16 cellular contexts compared by ENCODE assay signal in the genomic region with DNA sequence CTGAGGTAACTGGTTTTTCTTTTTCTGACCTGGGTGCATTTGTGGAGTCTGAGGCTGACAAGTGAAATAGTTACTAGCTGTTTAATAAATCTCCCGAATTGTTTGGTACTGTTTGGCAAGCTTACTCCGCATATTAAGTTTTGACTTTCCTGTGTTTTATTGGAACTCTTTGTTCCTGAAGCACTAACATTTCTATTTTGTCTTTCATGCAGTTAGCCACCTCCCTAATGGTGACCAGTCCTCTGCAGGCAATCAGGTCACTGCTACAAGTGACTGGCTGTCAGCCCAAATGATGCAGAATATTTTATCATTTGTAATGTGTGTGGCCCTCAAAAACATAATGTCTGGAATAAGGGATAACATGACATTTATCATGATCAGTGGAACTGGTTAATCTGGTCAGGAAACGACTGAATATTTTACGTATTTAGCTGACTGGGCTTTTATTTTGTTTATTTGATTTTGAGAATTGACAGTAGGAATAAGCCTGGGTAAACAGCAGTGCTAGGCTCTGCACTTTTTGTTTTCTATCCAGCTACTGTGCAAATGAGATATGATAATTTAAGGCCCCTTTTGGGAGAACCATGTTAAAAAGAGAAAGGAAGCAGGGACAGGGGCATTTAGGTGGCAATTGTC.
"Had no signal": no experiment of that assay in that cellular context is flagged by ENCODE, and none has a peak within 500 bp of the region (broad histone marks: within the 10 kb centered on the region; RNA-seq: fewer than 3 reads in every experiment).

No MANE protein-coding gene starts in this region.

- H3K36me3 Mint-ChIP-seq: activated naive CD4-positive, alpha-beta T cell treated with anti-CD3 and anti-CD28 coated beads, Interleukin-2, amount 10 ng/mL, durations not matched to agents 7 days and 5 days; memory B cell had no signal

- FAIRE-seq: pancreas had no signal

- H3K9me3 Mint-ChIP-seq: activated naive CD4-positive, alpha-beta T cell treated with anti-CD3 and anti-CD28 coated beads, Interleukin-2, amount 10 ng/mL, durations not matched to agents 7 days and 5 days; central memory CD8-positive, alpha-beta T cell; memory B cell; stimulated activated naive CD8-positive, alpha-beta T cell treated with anti-CD3 and anti-CD28 coated beads, Interleukin-15, Interleukin-2, amounts not matched to agents 100 ng/mL and 50 ng/mL, for 24 hours had no signal

- H3K27ac ChIP-seq: esophagus muscularis mucosa, pancreas, testis, uterus, WERI-Rb-1 had no signal

- H3K27ac Mint-ChIP-seq: activated CD8-positive, alpha-beta T cell treated with anti-CD3 and anti-CD28 coated beads, Interleukin-2, amount 10 ng/mL, durations not matched to agents 7 days and 5 days; activated naive CD4-positive, alpha-beta T cell treated with anti-CD3 and anti-CD28 coated beads, Interleukin-2, amount 10 ng/mL, durations not matched to agents 7 days and 5 days; memory B cell; stimulated activated naive CD8-positive, alpha-beta T cell treated with anti-CD3 and anti-CD28 coated beads, Interleukin-15, Interleukin-2, amounts not matched to agents 100 ng/mL and 50 ng/mL, for 24 hours had no signal

- H3K4me3 ChIP-seq: adrenal gland, esophagus muscularis mucosa, pancreas, testis, uterus had no signal

- H3K27me3 Mint-ChIP-seq: central memory CD8-positive, alpha-beta T cell; memory B cell; stimulated activated naive CD8-positive, alpha-beta T cell treated with anti-CD3 and anti-CD28 coated beads, Interleukin-15, Interleukin-2, amounts not matched to agents 100 ng/mL and 50 ng/mL, for 24 hours had no signal

- H3K27me3 ChIP-seq: adrenal gland, esophagus muscularis mucosa, pancreas, testis, uterus had no signal

- H3K9me3 ChIP-seq: adrenal gland, esophagus muscularis mucosa, pancreas, testis, uterus had no signal

- DNase-seq: activated CD4-positive, alpha-beta T cell treated with anti-CD3 and anti-CD28 coated beads for 4 hours; activated CD8-positive, alpha-beta memory T cell treated with anti-CD3 and anti-CD28 coated beads, Interleukin-2, amount 50 U/mL, for 48 hours; activated CD8-positive, alpha-beta T cell treated with anti-CD3 and anti-CD28 coated beads, Interleukin-2, amount 10 ng/mL, durations not matched to agents 7 days and 5 days; activated naive CD4-positive, alpha-beta T cell treated with anti-CD3 and anti-CD28 coated beads, Interleukin-2, amount 10 ng/mL, durations not matched to agents 7 days and 5 days; left colon; pancreas; stimulated activated CD4-positive, alpha-beta T cell treated with anti-CD3 and anti-CD28 coated beads, Interleukin-15, amount 100 ng/mL, for 24 hours; stimulated activated CD4-positive, alpha-beta T cell treated with anti-CD3 and anti-CD28 coated beads, Interleukin-4, amount 100 ng/mL, for 24 hours; testis; uterus; WERI-Rb-1 had no signal

- H3K4me3 Mint-ChIP-seq: activated CD8-positive, alpha-beta T cell treated with anti-CD3 and anti-CD28 coated beads, Interleukin-2, amount 10 ng/mL, durations not matched to agents 7 days and 5 days; activated naive CD4-positive, alpha-beta T cell treated with anti-CD3 and anti-CD28 coated beads, Interleukin-2, amount 10 ng/mL, durations not matched to agents 7 days and 5 days; central memory CD8-positive, alpha-beta T cell; memory B cell; stimulated activated naive CD8-positive, alpha-beta T cell treated with anti-CD3 and anti-CD28 coated beads, Interleukin-15, Interleukin-2, amounts not matched to agents 100 ng/mL and 50 ng/mL, for 24 hours had no signal

- H3K4me1 Mint-ChIP-seq: central memory CD8-positive, alpha-beta T cell had no signal

- H3K4me1 ChIP-seq: testis, uterus had no signal

- ATAC-seq: activated CD8-positive, alpha-beta T cell treated with anti-CD3 and anti-CD28 coated beads, Interleukin-2, amount 10 ng/mL, durations not matched to agents 7 days and 5 days; left colon had no signal

- H3K36me3 ChIP-seq: adrenal gland, esophagus muscularis mucosa, pancreas, uterus, WERI-Rb-1 had no signal
